In genomic region chr15:74725845-74726773, GRCh38 we compare ENCODE assay signal across 8 cellular contexts. TPM values are rescaled to one million over a fixed set of nuclear protein-coding genes. Genes with fewer than 3 reads are reported as not detected.
DNase-seq lines count a peak whose midpoint lies in the region; ATAC-seq and TF ChIP-seq lines count a peak whose summit lies in the region.

No MANE protein-coding gene starts in this region.

- H3K36me3 Mint-ChIP-seq in activated CD4-positive, alpha-beta T cell treated with anti-CD3 and anti-CD28 coated beads, Interleukin-2, amount 10 ng/mL, durations not matched to agents 7 days and 5 days (ENCODE audit: low read depth): no peaks in the 10 kb centered on the region

- H2AFZ ChIP-seq in KMS-11 (ENCODE audit: low read depth): peak overlapping the region; percentile 87

- peak; percentile 73 for ATAC-seq in stimulated activated naive CD8-positive, alpha-beta T cell treated with anti-CD3 and anti-CD28 coated beads, Interleukin-15, Interleukin-2, amounts not matched to agents 100 U/mL and 50 U/mL, for 24 hours
- no peak for ATAC-seq in HG03280 (IDR thresholded peaks at IDR 0.05; ENCODE audit: unreplicated experiment)

- peak overlapping the region; percentile 66 for H3K4me3 Mint-ChIP-seq in activated CD4-positive, alpha-beta T cell treated with anti-CD3 and anti-CD28 coated beads, Interleukin-2, amount 10 ng/mL, durations not matched to agents 7 days and 5 days

- H3K36me3 ChIP-seq in KMS-11 (ENCODE audit: insufficient read depth): no peaks in the 10 kb centered on the region

- POLR2A ChIA-PET in activated CD4-positive, alpha-beta T cell treated with anti-CD3 and anti-CD28 coated beads, Interleukin-2, amount 10 ng/mL, durations not matched to agents 7 days and 5 days (lab: Charles Lee): no interaction called here

- no peaks in the 10 kb centered on the region for H3K79me2 ChIP-seq in KMS-11 (ENCODE audit: insufficient read depth, low read depth)

- H4K20me1 ChIP-seq in KMS-11 (ENCODE audit: insufficient read depth): no peaks in the 10 kb centered on the region

- peak overlapping the region; percentile 89 for H3K27ac Mint-ChIP-seq in activated CD4-positive, alpha-beta T cell treated with anti-CD3 and anti-CD28 coated beads, Interleukin-2, amount 10 ng/mL, durations not matched to agents 7 days and 5 days

- 0 out of 2 replicates have a peak, but pooled peaks have one; percentile 19 for TF ChIP-seq CTCF in KMS-11 (conservative IDR thresholded peaks at IDR 0.05; ENCODE audit: low read depth, low read length)

- H3K9me3 Mint-ChIP-seq in activated CD4-positive, alpha-beta T cell treated with anti-CD3 and anti-CD28 coated beads, Interleukin-2, amount 10 ng/mL, durations not matched to agents 7 days and 5 days: no peaks in the 10 kb centered on the region

- peak overlapping the region; percentile 30; the same call in 1 of the 2 replicates for H3K4me3 ChIP-seq in GM08714 (ENCODE audit: low read length)
- no peak overlapping the region for H3K4me3 ChIP-seq in KMS-11 (IDR thresholded peaks at IDR 0.05; ENCODE audit: insufficient read depth, low read depth, low read length)

- no peaks in the 10 kb centered on the region for H3K27me3 ChIP-seq in KMS-11 (ENCODE audit: insufficient read depth, low read depth)

- peak; percentile 65 for DNase-seq in activated CD4-positive, alpha-beta T cell treated with anti-CD3 and anti-CD28 coated beads, Interleukin-2, amount 10 ng/mL, durations not matched to agents 7 days and 5 days
- DNase-seq in ecto neural progenitor cell (ENCODE audit: low spot score): peak; percentile 84
- DNase-seq in mucosa of gallbladder (ENCODE audit: low spot score): peak; percentile 24
- peak; percentile 67 for DNase-seq in stimulated activated naive CD8-positive, alpha-beta T cell treated with anti-CD3 and anti-CD28 coated beads, Interleukin-15, Interleukin-2, amounts not matched to agents 100 U/mL and 50 U/mL, for 24 hours
- DNase-seq in NCI-H446 (lab: John Stamatoyannopoulos, UW): no peak

- H3K4me1 ChIP-seq in KMS-11 (ENCODE audit: low read depth, poor library complexity, severe bottlenecking): peaks cover 13% of the 10 kb centered on the region

- H3K27me3 Mint-ChIP-seq in activated CD4-positive, alpha-beta T cell treated with anti-CD3 and anti-CD28 coated beads, Interleukin-2, amount 10 ng/mL, durations not matched to agents 7 days and 5 days: peaks cover 16% of the 10 kb centered on the region

- H3K9ac ChIP-seq in KMS-11: peak overlapping the region; percentile 54; the same call in 1 of the 2 replicates

- H3K27ac ChIP-seq in KMS-11: peak overlapping the region; percentile 23; the same call in 1 of the 2 replicates

- H3K4me2 ChIP-seq in KMS-11: peak overlapping the region; percentile 53

- CTCF ChIA-PET in activated CD4-positive, alpha-beta T cell treated with anti-CD3 and anti-CD28 coated beads, Interleukin-2, amount 10 ng/mL, durations not matched to agents 7 days and 5 days (lab: Charles Lee): interaction anchor here (0.6 to 2.6 kb wide), 5 partner anchors 15 to 105 kb away, joined by 3 to 12 read pairs (median 3); no protein-coding TSS in a partner anchor

- H3K4me1 Mint-ChIP-seq in activated CD4-positive, alpha-beta T cell treated with anti-CD3 and anti-CD28 coated beads, Interleukin-2, amount 10 ng/mL, durations not matched to agents 7 days and 5 days: peaks cover 25% of the 10 kb centered on the region

RNA-seq across cellular contexts. Expression of gene CYP1A1, which starts 0.8 kb away (rescaled TPM):
- total RNA-seq in activated CD4-positive, alpha-beta T cell treated with anti-CD3 and anti-CD28 coated beads, Interleukin-2, amount 10 ng/mL, durations not matched to agents 7 days and 5 days: 1 to 10 TPM; 2.2 to 2.9 TPM
- 13.8 TPM for total RNA-seq in mucosa of gallbladder

RNA-seq across cellular contexts. Expression of gene CYP1A2, which starts 22.5 kb away (rescaled TPM):
- total RNA-seq in activated CD4-positive, alpha-beta T cell treated with anti-CD3 and anti-CD28 coated beads, Interleukin-2, amount 10 ng/mL, durations not matched to agents 7 days and 5 days: not detected
- total RNA-seq in mucosa of gallbladder: 0.14 TPM

RNA-seq across cellular contexts. Expression of gene EDC3, which starts 30.3 kb away (rescaled TPM):
- total RNA-seq in activated CD4-positive, alpha-beta T cell treated with anti-CD3 and anti-CD28 coated beads, Interleukin-2, amount 10 ng/mL, durations not matched to agents 7 days and 5 days: 10 to 100 TPM; 34.9 to 41.1 TPM
- total RNA-seq in mucosa of gallbladder: 35.9 TPM

RNA-seq across cellular contexts. Expression of gene CSK, which starts 55.8 kb away (rescaled TPM):
- total RNA-seq in activated CD4-positive, alpha-beta T cell treated with anti-CD3 and anti-CD28 coated beads, Interleukin-2, amount 10 ng/mL, durations not matched to agents 7 days and 5 days: 100 to 1,000 TPM; 315 to 348 TPM
- total RNA-seq in mucosa of gallbladder: 74.2 TPM

Comparison
In these comparisons a context has a peak if more than half of its experiments do, and no peak if none do; other contexts are left out.
1. DNase-seq: peak in activated CD4-positive, alpha-beta T cell treated with anti-CD3 and anti-CD28 coated beads, Interleukin-2, amount 10 ng/mL, durations not matched to agents 7 days and 5 days (single experiment), ecto neural progenitor cell (single experiment), mucosa of gallbladder (single experiment) and stimulated activated naive CD8-positive, alpha-beta T cell treated with anti-CD3 and anti-CD28 coated beads, Interleukin-15, Interleukin-2, amounts not matched to agents 100 U/mL and 50 U/mL, for 24 hours (single experiment); none in NCI-H446 (0 of 2).